10 cellular contexts compared by ENCODE assay signal in genomic region chr1:42737257-42737656, GRCh38. TPM values are rescaled to one million over a fixed set of nuclear protein-coding genes. Genes with fewer than 3 reads are reported as not detected.
DNase-seq lines count a peak whose midpoint lies in the region; ATAC-seq and TF ChIP-seq lines count a peak whose summit lies in the region.
"Had no signal": no experiment of that assay in that cellular context is flagged by ENCODE, and none has a peak within 500 bp of the region (broad histone marks: within the 10 kb centered on the region; RNA-seq: fewer than 3 reads in every experiment).

No MANE protein-coding gene starts in this region.

- peaks cover 36% of the 10 kb centered on the region for H3K4me1 ChIP-seq in mammary epithelial cell (ENCODE audit: insufficient read depth, low read length)

- no peak overlapping the region for H3K4me3 ChIP-seq in mammary epithelial cell (replicated peaks in 1 of 3; ENCODE audit: insufficient read depth in 1 of 3, low read depth in 2 of 3, low read length in 3 of 3)

- no peak overlapping the region for H3K27ac ChIP-seq in mammary epithelial cell (ENCODE audit: insufficient read depth, low read depth, low read length)

- H3K9me3 Mint-ChIP-seq in osteocyte (ENCODE audit: unreplicated experiment) = no peaks in the 10 kb centered on the region
- H3K9me3 Mint-ChIP-seq: neural crest cell had no signal

- no peaks in the 10 kb centered on the region for H3K36me3 Mint-ChIP-seq in osteocyte (ENCODE audit: unreplicated experiment)

- TF ChIP-seq CTCF in GM12873 (IDR thresholded peaks at IDR 0.05; ENCODE audit: insufficient read depth, low read depth, low read length, missing control alignments) (peak; percentile 19), mammary epithelial cell (conservative IDR thresholded peaks at IDR 0.05 in 1 of 2, IDR thresholded peaks at IDR 0.05 in 1 of 2; ENCODE audit: extremely low read depth in 1 of 2, insufficient read depth in 1 of 2, low read depth in 1 of 2, low read length in 2 of 2) (peak in 1 of 2 donors; percentile 20), osteocyte (IDR thresholded peaks at IDR 0.05) (peak; percentile 8)

- no peaks in the 10 kb centered on the region for H3K27me3 Mint-ChIP-seq in osteocyte (ENCODE audit: unreplicated experiment)

- H2AFZ ChIP-seq in mammary epithelial cell (ENCODE audit: low read depth, low read length) = peak overlapping the region; percentile 22

- ATAC-seq in GM18907 (IDR thresholded peaks at IDR 0.05; ENCODE audit: unreplicated experiment) = no peak
- ATAC-seq: Panc1 had no signal

- peaks cover 1% of the 10 kb centered on the region for H3K4me1 Mint-ChIP-seq in osteocyte (ENCODE audit: unreplicated experiment)

- no peak overlapping the region for H3K4me2 ChIP-seq in mammary epithelial cell (ENCODE audit: insufficient read depth, low read depth, low read length)

- no peaks in the 10 kb centered on the region for H3K79me2 ChIP-seq in mammary epithelial cell (ENCODE audit: insufficient read depth, low read length)

- no peaks in the 10 kb centered on the region for H3K9me3 ChIP-seq in mammary epithelial cell (replicated peaks; ENCODE audit: insufficient read depth, low read length)

- H3K4me3 Mint-ChIP-seq in osteocyte (ENCODE audit: unreplicated experiment) = no peak overlapping the region
- H3K4me3 Mint-ChIP-seq: neural crest cell had no signal

- dilution Hi-C loops in mammary epithelial cell (cut with HindIII; ENCODE audit: low sequenced_read_pairs) = no loop called here

- DNase-seq in NCI-H2029 treated with DMSO at 0.1 percent for 48 hours (lab: John Stamatoyannopoulos, UW) (peak; percentile 90), mammary epithelial cell (peak; percentile 34), osteocyte (ENCODE audit: extremely low spot score, unreplicated experiment) (no peak), NCI-H524 (lab: John Stamatoyannopoulos, UW) (no peak)
- DNase-seq in activated effector memory CD4-positive, alpha-beta T cell treated with Interleukin-2 at 50 U/mL for 16 hours = no peak
- DNase-seq in stimulated activated CD4-positive, alpha-beta T cell treated with anti-CD3 and anti-CD28 coated beads, Interleukin-2, amount 100 ng/mL, for 48 hours = no peak

- H3K36me3 ChIP-seq in mammary epithelial cell (ENCODE audit: insufficient read depth, low read length) = no peaks in the 10 kb centered on the region

- no peaks in the 10 kb centered on the region for H4K20me1 ChIP-seq in mammary epithelial cell (ENCODE audit: insufficient read depth, low read length)

- H3K9ac ChIP-seq in mammary epithelial cell (ENCODE audit: insufficient read depth, low read length) = no peak overlapping the region

- intact Hi-C loops in mammary epithelial cell (cut with micrococcal nuclease) = no loop called here

- WGBS in mammary epithelial cell (ENCODE audit: low coverage, missing lambda C conversion rate) = 38% methylated on average over 5 of the region's 5 CpGs

- no peak overlapping the region for H3K27ac Mint-ChIP-seq in osteocyte (ENCODE audit: unreplicated experiment)

- in situ Hi-C loops in mammary epithelial cell (cut with MboI; ENCODE audit: low sequenced_read_pairs in 2 of 2) = loop anchor here in 1 of 2 donors (25.0 kb wide), 1 partner anchor 150 kb away; no protein-coding TSS in a partner anchor

- BruUV-seq in mammary epithelial cell (replicated peaks; lab: Mats Ljungman, UMichigan) = no TSS peak

- H3K27me3 ChIP-seq in mammary epithelial cell (ENCODE audit: insufficient read depth, low read length) = no peaks in the 10 kb centered on the region

- CTCF ChIA-PET in mammary epithelial cell (lab: Charles Lee; ENCODE audit: low non-redundant PET) = no interaction called here

RNA-seq across cellular contexts. Expression of gene CLDN19, which starts 2.8 kb away (rescaled TPM):
- 1 to 10 TPM in 1 of 2 donors, not detected in 1; 2.5 TPM for total RNA-seq in mammary epithelial cell
- 0.10 TPM for polyA plus RNA-seq in mammary epithelial cell
- not detected for polyA minus RNA-seq in mammary epithelial cell
- not detected in 2 replicates for total RNA-seq in osteocyte

RNA-seq across cellular contexts. Expression of gene P3H1, which starts 29.6 kb away (rescaled TPM):
- 10 to 100 TPM; 40.1 to 44.0 TPM for total RNA-seq in mammary epithelial cell
- 42.5 TPM for polyA plus RNA-seq in mammary epithelial cell
- 30.0 TPM for polyA minus RNA-seq in mammary epithelial cell
- total RNA-seq in osteocyte = 210 and 221 TPM in 2 replicates

RNA-seq across cellular contexts. Expression of gene C1orf50, which starts 29.8 kb away (rescaled TPM):
- 10 to 100 TPM in 1 of 2 donors, 1 to 10 TPM in 1; 4.0 to 11.0 TPM for total RNA-seq in mammary epithelial cell
- 5.8 TPM for polyA plus RNA-seq in mammary epithelial cell
- not detected for polyA minus RNA-seq in mammary epithelial cell
- 5.3 and 5.6 TPM in 2 replicates for total RNA-seq in osteocyte

RNA-seq across cellular contexts. Expression of gene TMEM269, which starts 47.5 kb away (rescaled TPM):
- total RNA-seq in mammary epithelial cell (under 1 TPM in 1 of 2 donors, not detected in 1; 0.16 TPM), osteocyte (0.21 and 0.67 TPM in 2 replicates)
- 0.02 TPM for polyA plus RNA-seq in mammary epithelial cell
- polyA minus RNA-seq in mammary epithelial cell = not detected

RNA-seq across cellular contexts. Expression of gene YBX1, which starts 55.0 kb away (rescaled TPM):
- total RNA-seq in mammary epithelial cell = 100 to 1,000 TPM; 442 to 862 TPM
- 1,097 TPM for polyA plus RNA-seq in mammary epithelial cell
- polyA minus RNA-seq in mammary epithelial cell = 959 TPM
- total RNA-seq in osteocyte = 529 and 538 TPM in 2 replicates

Comparison
In these comparisons a context has a peak if more than half of its experiments do, and no peak if none do; other contexts are left out.
1. DNase-seq: peak in NCI-H2029 treated with DMSO at 0.1 percent for 48 hours (single experiment) and mammary epithelial cell (single experiment); none in osteocyte (single experiment), activated effector memory CD4-positive, alpha-beta T cell treated with Interleukin-2 at 50 U/mL for 16 hours (single experiment), stimulated activated CD4-positive, alpha-beta T cell treated with anti-CD3 and anti-CD28 coated beads, Interleukin-2, amount 100 ng/mL, for 48 hours (0 of 2) and NCI-H524 (0 of 2).